ENCODE assay signal across 8 cellular contexts in genomic region chr1:32818804-32819541, GRCh38. TPM values are rescaled to one million over a fixed set of nuclear protein-coding genes. Genes with fewer than 3 reads are reported as not detected.
DNase-seq lines count a peak whose midpoint lies in the region; ATAC-seq, FAIRE-seq and TF ChIP-seq lines count a peak whose summit lies in the region.

No MANE protein-coding gene starts in this region.

- ATAC-seq in esophagus mucosa (no peak), GM18873 (IDR thresholded peaks at IDR 0.05; ENCODE audit: low FRiP score, unreplicated experiment) (no peak)

- H3K27me3 Mint-ChIP-seq in CD8-positive, alpha-beta memory T cell, result no peaks in the 10 kb centered on the region
- H3K27me3 Mint-ChIP-seq in astrocyte (ENCODE audit: low read depth, unreplicated experiment), result no peaks in the 10 kb centered on the region

- H3K79me2 ChIP-seq in KMS-11 (ENCODE audit: insufficient read depth, low read depth) (peaks cover 98% of the 10 kb centered on the region), astrocyte (ENCODE audit: insufficient read depth, low read length) (peaks cover 82% of the 10 kb centered on the region)

- 72 to 82% methylated on average over 5 to 9 of the region's 11 CpGs for WGBS in mesodermal cell (ENCODE audit: insufficient coverage in 2 of 2), 2 experiments

- H3K9me3 Mint-ChIP-seq in CD8-positive, alpha-beta memory T cell, result no peaks in the 10 kb centered on the region
- no peaks in the 10 kb centered on the region for H3K9me3 Mint-ChIP-seq in astrocyte (ENCODE audit: unreplicated experiment)

- peak overlapping the region; percentile 83 for H3K27ac ChIP-seq in CD8-positive, alpha-beta memory T cell (ENCODE audit: low read depth, low read length)
- H3K27ac ChIP-seq in KMS-11, result peak overlapping the region; percentile 92
- H3K27ac ChIP-seq in astrocyte (ENCODE audit: low read depth, low read length), result peak overlapping the region; percentile 95
- H3K27ac ChIP-seq in mesodermal cell (ENCODE audit: low read depth, low read length, severe bottlenecking), result peak overlapping the region; percentile 94

- no peaks in the 10 kb centered on the region for H3K27me3 ChIP-seq in CD8-positive, alpha-beta memory T cell (ENCODE audit: insufficient read depth, low read length, poor library complexity, severe bottlenecking)
- H3K27me3 ChIP-seq in KMS-11 (ENCODE audit: insufficient read depth, low read depth) (no peaks in the 10 kb centered on the region), astrocyte (ENCODE audit: insufficient read depth, low read length) (no peaks in the 10 kb centered on the region)

- H3K4me2 ChIP-seq in KMS-11 (peak overlapping the region; percentile 94), astrocyte (ENCODE audit: low read length) (peak overlapping the region; percentile 88)

- H3K4me3 Mint-ChIP-seq in CD8-positive, alpha-beta memory T cell, result peak overlapping the region; percentile 91 to 99 (median 97)
- peak overlapping the region; percentile 98 for H3K4me3 Mint-ChIP-seq in astrocyte (ENCODE audit: unreplicated experiment)

- POLR2A ChIA-PET in CD8-positive, alpha-beta memory T cell (lab: Charles Lee), result interaction anchor here (0.6 to 2.6 kb wide), 5 partner anchors 11 to 308 kb away, joined by 3 to 14 read pairs (median 4); partner anchors contain the start of genes RBBP4 and ZBTB8OS

- CTCF ChIA-PET in CD8-positive, alpha-beta memory T cell (lab: Charles Lee), result no interaction called here

- H3K36me3 ChIP-seq in CD8-positive, alpha-beta memory T cell (ENCODE audit: insufficient read depth, low read length), result no peaks in the 10 kb centered on the region
- H3K36me3 ChIP-seq in KMS-11 (ENCODE audit: insufficient read depth) (0 out of 2 replicates have a peak, but pooled peaks cover 4% of the 10 kb centered on the region), astrocyte (ENCODE audit: insufficient read depth, low read length) (no peaks in the 10 kb centered on the region), mesodermal cell (ENCODE audit: control insufficient read depth, insufficient read depth, low read length) (peaks cover 28% of the 10 kb centered on the region)

- H4K20me1 ChIP-seq in KMS-11 (ENCODE audit: insufficient read depth), result no peaks in the 10 kb centered on the region
- peaks cover 17% of the 10 kb centered on the region for H4K20me1 ChIP-seq in astrocyte (ENCODE audit: insufficient read depth, low read length)

- peak overlapping the region; percentile 89 for H3K9ac ChIP-seq in KMS-11
- H3K9ac ChIP-seq in astrocyte (ENCODE audit: low read length), result peak overlapping the region; percentile 95

- peak overlapping the region; percentile 98 for H3K4me3 ChIP-seq in CD8-positive, alpha-beta memory T cell (ENCODE audit: low read length)
- no peak overlapping the region for H3K4me3 ChIP-seq in KMS-11 (IDR thresholded peaks at IDR 0.05; ENCODE audit: insufficient read depth, low read depth, low read length)
- H3K4me3 ChIP-seq in astrocyte (ENCODE audit: insufficient read depth, low read depth, low read length), result peak overlapping the region; percentile 95
- H3K4me3 ChIP-seq in mesodermal cell (ENCODE audit: extremely low read depth, insufficient read depth, low read length, poor library complexity, severe bottlenecking), result peak overlapping the region; percentile 97

- H3K36me3 Mint-ChIP-seq in CD8-positive, alpha-beta memory T cell, result peaks cover 0 to 34% (median 1%) of the 10 kb centered on the region in 3 donors
- H3K36me3 Mint-ChIP-seq in astrocyte (ENCODE audit: low read depth, unreplicated experiment), result peaks cover 11% of the 10 kb centered on the region

- H2AFZ ChIP-seq in KMS-11 (ENCODE audit: low read depth) (no peak overlapping the region), astrocyte (ENCODE audit: low read depth, low read length) (no peak overlapping the region)

- peak; percentile 93 for FAIRE-seq in GM19239 (lab: Jason Lieb, UNC)
- FAIRE-seq in astrocyte (lab: Jason Lieb, UNC), result no peak

- peak in 3 of 5 donors; percentile 16 to 59 (median 51) for DNase-seq in CD8-positive, alpha-beta memory T cell
- DNase-seq in GM19239 (ENCODE audit: insufficient read length, low spot score), result peak; percentile 54
- no peak for DNase-seq in astrocyte (ENCODE audit: low read depth)
- DNase-seq in activated CD4-positive, CD25-positive, alpha-beta regulatory T cell treated with anti-CD3 and anti-CD28 coated beads, Interleukin-2, amount 50 U/mL, for 72 hours, result no peak

- H3K4me1 ChIP-seq in CD8-positive, alpha-beta memory T cell (ENCODE audit: insufficient read depth, low read length), result peaks cover 38% of the 10 kb centered on the region
- peaks cover 63% of the 10 kb centered on the region for H3K4me1 ChIP-seq in KMS-11 (ENCODE audit: low read depth, poor library complexity, severe bottlenecking)
- peaks cover 24% of the 10 kb centered on the region for H3K4me1 ChIP-seq in astrocyte (ENCODE audit: insufficient read depth, low read length)
- H3K4me1 ChIP-seq in mesodermal cell (ENCODE audit: control insufficient read depth, insufficient read depth, low read length, poor library complexity, severe bottlenecking), result peaks cover 5% of the 10 kb centered on the region

- H3K9me3 ChIP-seq in CD8-positive, alpha-beta memory T cell (ENCODE audit: low read length), result no peaks in the 10 kb centered on the region
- H3K9me3 ChIP-seq in astrocyte (ENCODE audit: insufficient read depth, low read depth, low read length) (no peaks in the 10 kb centered on the region), mesodermal cell (ENCODE audit: control insufficient read depth, low read length) (no peaks in the 10 kb centered on the region)

- TF ChIP-seq CTCF in KMS-11 (conservative IDR thresholded peaks at IDR 0.05; ENCODE audit: low read depth, low read length), result no peak
- no peak for TF ChIP-seq CTCF in astrocyte (IDR thresholded peaks at IDR 0.05; ENCODE audit: insufficient read depth, low read depth, low read length)

- peak overlapping the region; percentile 66 to 98 (median 79) for H3K27ac Mint-ChIP-seq in CD8-positive, alpha-beta memory T cell
- peak overlapping the region; percentile 85 for H3K27ac Mint-ChIP-seq in astrocyte (ENCODE audit: unreplicated experiment)

- peaks cover 59 to 76% (median 71%) of the 10 kb centered on the region in 3 donors for H3K4me1 Mint-ChIP-seq in CD8-positive, alpha-beta memory T cell
- peaks cover 16% of the 10 kb centered on the region for H3K4me1 Mint-ChIP-seq in astrocyte (ENCODE audit: low read depth, unreplicated experiment)

RNA-seq across cellular contexts. Expression of gene S100PBP, which starts 1.5 kb away (rescaled TPM):
- total RNA-seq in CD8-positive, alpha-beta memory T cell, result 10 to 100 TPM; 28.6 to 30.6 TPM
- 17.3 TPM for polyA plus RNA-seq in CD8-positive, alpha-beta memory T cell
- 39.9 and 40.3 TPM in 2 replicates for total RNA-seq in astrocyte
- polyA plus RNA-seq in mesodermal cell (2013, experiment 1 of 2), result 28.8 TPM
- polyA plus RNA-seq in mesodermal cell (2013, experiment 2 of 2), result 29.6 TPM
- total RNA-seq in esophagus mucosa, result 16.5 TPM

RNA-seq across cellular contexts. Expression of gene YARS1, which starts 1.8 kb away (rescaled TPM):
- total RNA-seq in CD8-positive, alpha-beta memory T cell, result 100 to 1,000 TPM; 205 to 219 TPM
- polyA plus RNA-seq in CD8-positive, alpha-beta memory T cell, result 131 TPM
- total RNA-seq in astrocyte (214 and 219 TPM in 2 replicates), esophagus mucosa (93.3 TPM)
- 126 TPM for polyA plus RNA-seq in mesodermal cell (2013, experiment 1 of 2)
- 139 TPM for polyA plus RNA-seq in mesodermal cell (2013, experiment 2 of 2)

RNA-seq across cellular contexts. Expression of gene FNDC5, which starts 51.7 kb away (rescaled TPM):
- not detected for total RNA-seq in CD8-positive, alpha-beta memory T cell
- 0.77 TPM for polyA plus RNA-seq in CD8-positive, alpha-beta memory T cell
- total RNA-seq in astrocyte, result 0.39 and 0.96 TPM in 2 replicates
- polyA plus RNA-seq in mesodermal cell (2013, experiment 1 of 2), result 6.2 TPM
- 8.2 TPM for polyA plus RNA-seq in mesodermal cell (2013, experiment 2 of 2)
- not detected for total RNA-seq in esophagus mucosa

Comparison
In these comparisons a context has a peak if more than half of its experiments do, and no peak if none do; other contexts are left out.
1. DNase-seq: peak in CD8-positive, alpha-beta memory T cell (3 of 5) and GM19239 (single experiment); none in astrocyte (single experiment) and activated CD4-positive, CD25-positive, alpha-beta regulatory T cell treated with anti-CD3 and anti-CD28 coated beads, Interleukin-2, amount 50 U/mL, for 72 hours (single experiment).
2. Peak in every context shown above with its lines, with median percentiles within 50 percentile points of each other: H3K27ac ChIP-seq.